17 cellular contexts compared by ENCODE assay signal in genomic region chr2:127664895-127665225, GRCh38. TPM values are rescaled to one million over a fixed set of nuclear protein-coding genes. Genes with fewer than 3 reads are reported as not detected.
A peak's percentile ranks its signal among the peaks of the same experiment; 100 is the strongest.
DNase-seq lines count a peak whose midpoint lies in the region; ATAC-seq, FAIRE-seq and TF ChIP-seq lines count a peak whose summit lies in the region.
"Had no signal": no experiment of that assay in that cellular context is flagged by ENCODE, and none has a peak within 500 bp of the region (broad histone marks: within the 10 kb centered on the region; RNA-seq: fewer than 3 reads in every experiment).

No MANE protein-coding gene starts in this region.

- POLR2A ChIA-PET in OCI-LY7 (lab: Charles Lee) = no interaction called here

- no peak for ATAC-seq in activated naive CD8-positive, alpha-beta T cell treated with anti-CD3 and anti-CD28 coated beads, Interleukin-2, amount 50 U/mL, for 24 hours
- ATAC-seq: PC-3 had no signal

- peaks cover 45% of the 10 kb centered on the region for H3K27me3 ChIP-seq in BLaER1
- H3K27me3 ChIP-seq in ascending aorta = no peaks in the 10 kb centered on the region
- no peaks in the 10 kb centered on the region for H3K27me3 ChIP-seq in rectal smooth muscle tissue (ENCODE audit: control insufficient read depth, insufficient read depth, low read length)

- intact Hi-C loops in ascending aorta (cut with DNase I) = no loop called here
- intact Hi-C loops in kidney (cut with DNase I) = no loop called here
- intact Hi-C loops in OCI-LY7 (cut with micrococcal nuclease; ENCODE audit: unreplicated experiment) = no loop called here

- no peak overlapping the region for H2AFZ ChIP-seq in OCI-LY7 (ENCODE audit: low read length)

- CTCF ChIA-PET in OCI-LY7 (lab: Charles Lee; ENCODE audit: unreplicated experiment) = no interaction called here

- H3K27me3 Mint-ChIP-seq in immature natural killer cell (ENCODE audit: low read depth in 3 of 3) = peaks cover 15 to 19% (median 18%) of the 10 kb centered on the region in 3 donors
- H3K27me3 Mint-ChIP-seq in activated naive CD8-positive, alpha-beta T cell treated with anti-CD3 and anti-CD28 coated beads, Interleukin-2, amount 50 U/mL, for 24 hours = peaks cover 56% of the 10 kb centered on the region

- BruUV-seq in OCI-LY7 (replicated peaks; lab: Mats Ljungman, UMichigan) = no TSS peak

- H3K27ac Mint-ChIP-seq in immature natural killer cell = no peak overlapping the region
- H3K27ac Mint-ChIP-seq in activated naive CD8-positive, alpha-beta T cell treated with anti-CD3 and anti-CD28 coated beads, Interleukin-2, amount 50 U/mL, for 24 hours = no peak overlapping the region

- H4K20me1 ChIP-seq in BLaER1 (peaks cover 33% of the 10 kb centered on the region), OCI-LY7 (ENCODE audit: insufficient read depth, low read length) (no peaks in the 10 kb centered on the region)

- H3K4me2 ChIP-seq in BLaER1 (no peak overlapping the region), OCI-LY7 (ENCODE audit: low read length) (no peak overlapping the region)
- H3K4me2 ChIP-seq: SK-N-SH had no signal

- peaks cover 3% of the 10 kb centered on the region for H3K4me1 ChIP-seq in BLaER1
- peaks cover 28 to 64% of the 10 kb centered on the region in 2 donors for H3K4me1 ChIP-seq in ascending aorta
- peaks cover 0 to 19% of the 10 kb centered on the region in 2 donors for H3K4me1 ChIP-seq in kidney (ENCODE audit: control insufficient read depth in 1 of 2, insufficient read depth in 1 of 2, low read depth in 1 of 2, low read length in 2 of 2)
- H3K4me1 ChIP-seq in rectal smooth muscle tissue (ENCODE audit: control insufficient read depth, insufficient read depth, low read length) = peaks cover 57% of the 10 kb centered on the region
- H3K4me1 ChIP-seq in OCI-LY7 (ENCODE audit: insufficient read depth, low read length, poor library complexity, severe bottlenecking) = no peaks in the 10 kb centered on the region

- H3K9me3 ChIP-seq in BLaER1 (peaks cover 35% of the 10 kb centered on the region), ascending aorta (no peaks in the 10 kb centered on the region), kidney (ENCODE audit: control insufficient read depth in 1 of 2, low read length in 2 of 2) (no peaks in the 10 kb centered on the region), OCI-LY7 (ENCODE audit: low read length) (no peaks in the 10 kb centered on the region; the same call in 1 of the 2 replicates)
- H3K9me3 ChIP-seq: SK-N-SH had no signal

- H3K27ac ChIP-seq in BLaER1 (no peak overlapping the region), ascending aorta (peak overlapping the region; percentile 58 to 73), kidney (ENCODE audit: low read depth in 2 of 2, low read length in 2 of 2) (peak overlapping the region; percentile 40 to 51), rectal smooth muscle tissue (ENCODE audit: low read depth, low read length) (peak overlapping the region; percentile 75), OCI-LY7 (ENCODE audit: low read depth, low read length, poor library complexity, severe bottlenecking) (no peak overlapping the region)

- no peaks in the 10 kb centered on the region for H3K4me1 Mint-ChIP-seq in immature natural killer cell
- H3K4me1 Mint-ChIP-seq in activated naive CD8-positive, alpha-beta T cell treated with anti-CD3 and anti-CD28 coated beads, Interleukin-2, amount 50 U/mL, for 24 hours = no peaks in the 10 kb centered on the region

- H3K9me3 Mint-ChIP-seq in immature natural killer cell = peaks cover 0 to 2% (median 0%) of the 10 kb centered on the region in 6 donors
- H3K9me3 Mint-ChIP-seq in activated naive CD8-positive, alpha-beta T cell treated with anti-CD3 and anti-CD28 coated beads, Interleukin-2, amount 50 U/mL, for 24 hours = no peaks in the 10 kb centered on the region

- H3K4me3 ChIP-seq in BLaER1 (0 out of 2 replicates have a peak overlapping the region, but pooled peaks have one; percentile 22), ascending aorta (peak overlapping the region; percentile 52 to 60), kidney (ENCODE audit: low read length in 2 of 2) (no peak overlapping the region), rectal smooth muscle tissue (ENCODE audit: low read length) (peak overlapping the region; percentile 46), OCI-LY7 (ENCODE audit: low read depth, low read length, poor library complexity, severe bottlenecking) (no peak overlapping the region)

- DNase-seq in ascending aorta (ENCODE audit: low spot score in 2 of 2) = no peak
- DNase-seq in kidney = no peak
- DNase-seq in cortex of kidney (lab: John Stamatoyannopoulos, UW) = no peak
- DNase-seq in OCI-LY7 (ENCODE audit: low spot score) = no peak
- DNase-seq in immature natural killer cell = no peak
- no peak for DNase-seq in activated naive CD8-positive, alpha-beta T cell treated with anti-CD3 and anti-CD28 coated beads, Interleukin-2, amount 50 U/mL, for 24 hours
- DNase-seq: activated CD4-positive, alpha-beta T cell treated with anti-CD3 and anti-CD28 coated beads, Interleukin-2, amount 50 U/mL, for 4 hours; anterior cingulate cortex; midbrain; NCI-H187; NCI-H524; PC-3; stimulated activated CD4-positive, alpha-beta T cell treated with anti-CD3 and anti-CD28 coated beads, Interleukin-1b, Interleukin-23, amount 100 ng/mL, for 48 hours had no signal

- FAIRE-seq in kidney (lab: Jason Lieb, UNC) = no peak

- no peak for TF ChIP-seq CTCF in ascending aorta (IDR thresholded peaks at IDR 0.05)
- no peak for TF ChIP-seq CTCF in kidney (IDR thresholded peaks at IDR 0.05; ENCODE audit: borderline replicate concordance, extremely low read depth, insufficient read depth)
- TF ChIP-seq CTCF in OCI-LY7 (conservative IDR thresholded peaks at IDR 0.05; ENCODE audit: low read length) = no peak

- H3K79me2 ChIP-seq in OCI-LY7 (ENCODE audit: insufficient read depth, low read depth, low read length) = no peaks in the 10 kb centered on the region

- H3K4me3 Mint-ChIP-seq in immature natural killer cell = no peak overlapping the region
- no peak overlapping the region for H3K4me3 Mint-ChIP-seq in activated naive CD8-positive, alpha-beta T cell treated with anti-CD3 and anti-CD28 coated beads, Interleukin-2, amount 50 U/mL, for 24 hours

- H3K36me3 ChIP-seq in BLaER1 = peaks cover 17% of the 10 kb centered on the region; the same call in 1 of the 2 replicates
- no peaks in the 10 kb centered on the region for H3K36me3 ChIP-seq in ascending aorta
- H3K36me3 ChIP-seq in kidney (ENCODE audit: control insufficient read depth in 1 of 2, insufficient read depth in 2 of 2, low read length in 2 of 2) = no peaks in the 10 kb centered on the region
- no peaks in the 10 kb centered on the region for H3K36me3 ChIP-seq in rectal smooth muscle tissue (ENCODE audit: control insufficient read depth, insufficient read depth, low read length)
- H3K36me3 ChIP-seq in OCI-LY7 (ENCODE audit: insufficient read depth, low read length) = no peaks in the 10 kb centered on the region

- H3K9ac ChIP-seq in BLaER1 (no peak overlapping the region), kidney (ENCODE audit: low read length in 2 of 2) (no peak overlapping the region), rectal smooth muscle tissue (ENCODE audit: low read length) (peak overlapping the region; percentile 19)
- H3K9ac ChIP-seq: SK-N-SH had no signal

- H3K9me2 ChIP-seq in OCI-LY7 (ENCODE audit: insufficient read depth, low read length) = no peaks in the 10 kb centered on the region
- H3K9me2 ChIP-seq: SK-N-SH had no signal

- H3K36me3 Mint-ChIP-seq in immature natural killer cell = no peaks in the 10 kb centered on the region
- H3K36me3 Mint-ChIP-seq in activated naive CD8-positive, alpha-beta T cell treated with anti-CD3 and anti-CD28 coated beads, Interleukin-2, amount 50 U/mL, for 24 hours (ENCODE audit: low read depth) = no peaks in the 10 kb centered on the region

RNA-seq across cellular contexts. Expression of gene LIMS2, which starts 10.5 kb away (rescaled TPM):
- total RNA-seq in ascending aorta (169 TPM), kidney (101 TPM), OCI-LY7 (2022) (24.4 and 24.9 TPM in 2 replicates)
- polyA plus RNA-seq in kidney (ENCODE audit: insufficient read depth, low read depth, low replicate concordance) (107 TPM), immature natural killer cell (under 1 TPM in 1 of 3 donors, not detected in 2; 0.40 TPM)
- 0.44 and 1.6 TPM in 2 replicates for total RNA-seq in OCI-LY7 (2014; rRNA removed; shearing (Covaris generic))

RNA-seq across cellular contexts. Expression of gene GPR17, which starts 18.9 kb away (rescaled TPM):
- total RNA-seq in ascending aorta (not detected), kidney (0.50 TPM), OCI-LY7 (2022) (not detected in 2 replicates)
- polyA plus RNA-seq in kidney (ENCODE audit: insufficient read depth, low read depth, low replicate concordance) (0.39 TPM), immature natural killer cell (not detected)
- total RNA-seq in OCI-LY7 (2014; rRNA removed; shearing (Covaris generic)) = 0.22 TPM in 1 of 2 replicates, not detected in the other
- total RNA-seq: dermis microvascular lymphatic vessel endothelial cell had no signal

RNA-seq across cellular contexts. Expression of gene SFT2D3, which starts 36.4 kb away (rescaled TPM):
- total RNA-seq in ascending aorta = 8.3 TPM
- 9.3 TPM for total RNA-seq in kidney
- 5.1 TPM for polyA plus RNA-seq in kidney (ENCODE audit: insufficient read depth, low read depth, low replicate concordance)
- 11.0 and 14.3 TPM in 2 replicates for total RNA-seq in OCI-LY7 (2014; rRNA removed; shearing (Covaris generic))
- total RNA-seq in OCI-LY7 (2022) = 7.6 and 9.4 TPM in 2 replicates
- polyA plus RNA-seq in immature natural killer cell = 1 to 10 TPM in 2 of 3 donors, not detected in 1; 1.3 to 3.4 TPM

Comparison
In these comparisons a context has a peak if more than half of its experiments do, and no peak if none do; other contexts are left out.
1. H3K27ac ChIP-seq: peak in ascending aorta (2 of 2), kidney (2 of 2) and rectal smooth muscle tissue (single experiment); none in BLaER1 (single experiment) and OCI-LY7 (single experiment).
2. H3K4me3 ChIP-seq: peak in BLaER1 (single experiment), ascending aorta (2 of 2) and rectal smooth muscle tissue (single experiment); none in kidney (0 of 2) and OCI-LY7 (single experiment).